In the genomic region with DNA sequence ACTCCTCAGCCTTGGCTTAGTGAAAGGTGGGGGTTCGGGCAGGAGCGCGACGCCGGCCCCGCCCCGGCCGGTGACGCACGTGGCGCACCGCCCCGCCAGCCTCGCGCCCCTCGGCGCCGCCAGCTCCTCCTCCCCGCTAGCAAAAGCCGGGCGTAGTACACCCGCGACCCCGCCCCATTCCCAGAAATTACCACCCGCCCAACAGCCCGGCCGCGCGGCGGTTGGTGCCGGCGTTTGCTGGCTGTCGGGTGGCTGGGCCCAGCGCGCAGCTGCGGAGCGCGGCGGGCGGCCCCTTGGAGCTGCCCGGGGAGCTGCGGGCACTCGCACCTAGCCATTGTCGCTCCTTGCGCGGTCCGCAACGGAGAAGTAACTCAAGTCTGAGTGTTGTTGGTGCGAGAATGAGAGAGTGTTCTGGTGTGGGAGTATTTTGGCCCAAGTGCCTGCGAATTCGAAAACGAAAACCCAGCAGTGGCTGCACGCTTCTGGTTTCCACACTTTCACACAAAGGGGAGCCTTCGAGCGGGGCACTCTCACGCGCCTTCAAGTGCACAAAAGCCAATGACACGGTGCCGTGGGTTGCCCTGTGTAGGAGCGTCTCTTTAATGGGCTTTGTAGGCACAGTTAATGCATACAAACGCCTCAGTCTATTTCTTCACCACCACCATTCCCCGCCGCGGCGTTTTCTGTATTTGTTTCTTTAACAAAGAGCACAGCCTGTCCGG, we compare ENCODE assay signal across 8 cellular contexts. TPM values are rescaled to one million over a fixed set of nuclear protein-coding genes. Genes with fewer than 3 reads are reported as not detected.
DNase-seq lines count a peak whose midpoint lies in the region; ATAC-seq and TF ChIP-seq lines count a peak whose summit lies in the region.

No MANE protein-coding gene starts in this region.

- ATAC-seq in HG02588 (IDR thresholded peaks at IDR 0.05; ENCODE audit: unreplicated experiment), result peak; percentile 70

- TF ChIP-seq CTCF in GM10248 (IDR thresholded peaks at IDR 0.05; ENCODE audit: control extremely low read depth, extremely low read depth, low read depth, missing control alignments), result no peak
- no peak for TF ChIP-seq CTCF in NB4 (IDR thresholded peaks at IDR 0.05; ENCODE audit: low read depth, low read length)
- TF ChIP-seq CTCF in osteoblast (IDR thresholded peaks at IDR 0.05; ENCODE audit: extremely low read depth, low read depth, low read length), result no peak
- no peak for TF ChIP-seq CTCF in testis (IDR thresholded peaks at IDR 0.05)

- no peaks in the 10 kb centered on the region for H3K27me3 ChIP-seq in osteoblast (ENCODE audit: insufficient read depth, low read length)
- no peaks in the 10 kb centered on the region for H3K27me3 ChIP-seq in testis

- H3K4me1 ChIP-seq in osteoblast (ENCODE audit: insufficient read depth, low read length) (peaks cover 12% of the 10 kb centered on the region), testis (peaks cover 5% of the 10 kb centered on the region)

- DNase-seq in GM10248 (ENCODE audit: extremely low spot score) (peak; percentile 90), NB4 (ENCODE audit: low read depth) (peak; percentile 97), SK-N-DZ (ENCODE audit: low spot score) (peak; percentile 91), globus pallidus (ENCODE audit: low spot score) (peak; percentile 96), osteoblast (ENCODE audit: insufficient read length, low spot score, missing footprints) (peak; percentile 97), testis (peak; percentile 95)
- DNase-seq in activated naive CD4-positive, alpha-beta T cell treated with anti-CD3 and anti-CD28 coated beads, Interleukin-2, amount 50 U/mL, for 16 hours, result peak; percentile 90

- CTCF ChIA-PET in GM10248 (lab: Yijun Ruan, JAX), result interaction anchor here (1.0 to 3.2 kb wide), 8 partner anchors 12 to 148 kb away, joined by 4 to 19 read pairs (median 4); a partner anchor contains a TSS

- peak overlapping the region; percentile 65 for H3K4me3 ChIP-seq in NB4 (ENCODE audit: low read depth, low read length)
- peak overlapping the region; percentile 90 for H3K4me3 ChIP-seq in osteoblast (ENCODE audit: insufficient read depth, low read length)
- H3K4me3 ChIP-seq in testis, result peak overlapping the region; percentile 99 to 100

- WGBS in testis, 2 donors, result 0 to 1% methylated on average over 12 to 66 of the region's 66 CpGs

- peak overlapping the region; percentile 92 for H2AFZ ChIP-seq in osteoblast (ENCODE audit: low read length)

- H3K9me3 ChIP-seq in osteoblast (ENCODE audit: low read depth, low read length) (no peaks in the 10 kb centered on the region), testis (no peaks in the 10 kb centered on the region)

- POLR2A ChIA-PET in GM10248 (lab: Yijun Ruan, JAX), result interaction anchor here (0.5 to 2.1 kb wide), 5 partner anchors 10 to 169 kb away, joined by 3 to 8 read pairs (median 5); a partner anchor contains a TSS

- peaks cover 17% of the 10 kb centered on the region for H3K79me2 ChIP-seq in osteoblast (ENCODE audit: insufficient read depth, low read length)

- peak overlapping the region; percentile 71 for H3K27ac ChIP-seq in osteoblast (ENCODE audit: low read depth, low read length)
- H3K27ac ChIP-seq in testis, result peak overlapping the region; percentile 99 to 100

- no peaks in the 10 kb centered on the region for H3K36me3 ChIP-seq in osteoblast (ENCODE audit: insufficient read depth, low read length)
- no peaks in the 10 kb centered on the region for H3K36me3 ChIP-seq in testis (ENCODE audit: low read depth, missing control alignments)

- no peaks in the 10 kb centered on the region for H4K20me1 ChIP-seq in osteoblast (ENCODE audit: insufficient read depth, low read length)

- peak overlapping the region; percentile 98 for H3K4me2 ChIP-seq in osteoblast (ENCODE audit: insufficient read depth, low read length)

- intact Hi-C loops in testis (cut with DNase I; ENCODE audit: low total_unique reads), result loop anchor here (10.0 kb wide), 1 partner anchor 93 kb away; no protein-coding TSS in a partner anchor

- TF ChIP-seq POLR2A in NB4 (IDR thresholded peaks at IDR 0.05; ENCODE audit: extremely low read depth, insufficient read length) (peak; percentile 95), testis (IDR thresholded peaks at IDR 0.05) (peak; percentile 40)

RNA-seq across cellular contexts. Expression of a gene that starts 1.0 kb away (rescaled TPM):
- polyA plus RNA-seq in SK-N-DZ (2014; cell fraction: cytosol; rRNA removed), result 31.7 and 41.6 TPM in 2 replicates
- 35.2 and 39.2 TPM in 2 replicates for polyA plus RNA-seq in SK-N-DZ (2014; cell fraction: nucleus; rRNA removed)
- 52.1 and 54.8 TPM in 2 replicates for total RNA-seq in osteoblast
- total RNA-seq in testis, result 10 to 100 TPM; 52.0 to 53.6 TPM
- polyA plus RNA-seq in testis (ENCODE audit: insufficient read depth, low read depth, low replicate concordance), result 72.6 TPM

Comparison
In these comparisons a context has a peak if more than half of its experiments do, and no peak if none do; other contexts are left out.
1. Peak in every context shown above with its lines: DNase-seq, ATAC-seq, H3K4me3 ChIP-seq and H3K27ac ChIP-seq.